In genomic region chr9:131869312-131869711, GRCh38 we compare ENCODE assay signal across 30 cellular contexts.
A peak's percentile ranks its signal among the peaks of the same experiment; 100 is the strongest.
DNase-seq lines count a peak whose midpoint lies in the region; ATAC-seq and TF ChIP-seq lines count a peak whose summit lies in the region.
"Had no signal": no experiment of that assay in that cellular context is flagged by ENCODE, and none has a peak within 500 bp of the region (broad histone marks: within the 10 kb centered on the region; RNA-seq: fewer than 3 reads in every experiment).

No MANE protein-coding gene starts in this region.

- ATAC-seq in SK-N-SH treated with all-trans-retinoic acid at 6 μM for 48 hours (no peak; the same call in 2 of the 3 replicates), HG02981 (IDR thresholded peaks at IDR 0.05; ENCODE audit: unreplicated experiment) (no peak), GM21381 (IDR thresholded peaks at IDR 0.05; ENCODE audit: unreplicated experiment) (no peak)
- ATAC-seq in activated T-cell treated with anti-CD3 and anti-CD28 coated beads, Interleukin-2, amount 50 U/mL, for 72 hours (replicated peaks in 1 of 2), result no peak
- ATAC-seq: activated CD4-positive, alpha-beta T cell treated with anti-CD3 and anti-CD28 coated beads for 36 hours; activated CD8-positive, alpha-beta T cell treated with anti-CD3 and anti-CD28 coated beads, Interleukin-2, amount 10 ng/mL, durations not matched to agents 7 days and 5 days; activated naive CD4-positive, alpha-beta T cell treated with anti-CD3 and anti-CD28 coated beads, Interleukin-2, amount 50 U/mL, for 72 hours; mucosa of descending colon; natural killer cell had no signal

- no peaks in the 10 kb centered on the region for H3K4me1 Mint-ChIP-seq in activated T-cell treated with anti-CD3 and anti-CD28 coated beads, Interleukin-2, amount 50 U/mL, for 72 hours (ENCODE audit: low read depth)
- H3K4me1 Mint-ChIP-seq: activated CD4-positive, alpha-beta T cell treated with anti-CD3 and anti-CD28 coated beads for 36 hours; natural killer cell had no signal

- WGBS in neuronal stem cell (ENCODE audit: extremely low coverage in 2 of 2, insufficient read length in 2 of 2, insufficient replicate concordance in 1 of 2), 2 donors, result no CpG with 5 or more reads among the region's 8 CpGs

- peaks cover 2% of the 10 kb centered on the region for H3K79me1 ChIP-seq in neuronal stem cell (ENCODE audit: low read depth, low read length)

- no peaks in the 10 kb centered on the region for H3K9me3 Mint-ChIP-seq in activated T-cell treated with anti-CD3 and anti-CD28 coated beads, Interleukin-2, amount 50 U/mL, for 72 hours
- H3K9me3 Mint-ChIP-seq: activated naive CD4-positive, alpha-beta T cell treated with anti-CD3 and anti-CD28 coated beads, Interleukin-2, amount 50 U/mL, for 72 hours; HFFc6; natural killer cell; stimulated activated naive CD8-positive, alpha-beta T cell treated with anti-CD3 and anti-CD28 coated beads, Interleukin-15, Interleukin-2, amounts not matched to agents 100 ng/mL and 50 ng/mL, for 24 hours; T-helper 2 cell treated with Interferon-gamma antibody and Interleukin-4, amounts not matched to agents 5 μg/mL and 100 μg/mL, for 36 hours had no signal

- no peaks in the 10 kb centered on the region for H3K36me3 Mint-ChIP-seq in activated T-cell treated with anti-CD3 and anti-CD28 coated beads, Interleukin-2, amount 50 U/mL, for 72 hours (ENCODE audit: insufficient read depth in 2 of 2)
- H3K36me3 Mint-ChIP-seq: activated naive CD4-positive, alpha-beta T cell treated with anti-CD3 and anti-CD28 coated beads, Interleukin-2, amount 50 U/mL, for 72 hours; natural killer cell had no signal

- CTCF ChIA-PET in HEK293 (lab: Yijun Ruan, JAX), result interaction anchor here (0.6 to 1.6 kb wide), 2 partner anchors 107 to 404 kb away, joined by 3 to 4 read pairs; no protein-coding TSS in a partner anchor

- H3K36me3 ChIP-seq in HEK293 (ENCODE audit: control insufficient read depth in 2 of 2, insufficient read depth in 1 of 2, low read length in 2 of 2), result no peaks in the 10 kb centered on the region
- H3K36me3 ChIP-seq in iPS-18a (ENCODE audit: control insufficient read depth, low read depth, low read length), result no peaks in the 10 kb centered on the region
- no peaks in the 10 kb centered on the region for H3K36me3 ChIP-seq in neuronal stem cell (replicated peaks in 1 of 2; ENCODE audit: control insufficient read depth in 2 of 2, insufficient read depth in 2 of 2, low read length in 2 of 2)
- H3K36me3 ChIP-seq: lower lobe of right lung, Peyer's patch had no signal

- no peak overlapping the region for H2BK15ac ChIP-seq in neuronal stem cell (ENCODE audit: low read length)

- H3K4ac ChIP-seq in neuronal stem cell (ENCODE audit: low read length), result no peak overlapping the region

- no peak overlapping the region for H3K4me3 Mint-ChIP-seq in activated T-cell treated with anti-CD3 and anti-CD28 coated beads, Interleukin-2, amount 50 U/mL, for 72 hours
- H3K4me3 Mint-ChIP-seq: activated CD4-positive, alpha-beta T cell treated with anti-CD3 and anti-CD28 coated beads for 36 hours; activated CD8-positive, alpha-beta T cell treated with anti-CD3 and anti-CD28 coated beads, Interleukin-2, amount 10 ng/mL, durations not matched to agents 7 days and 5 days; HFFc6; natural killer cell; stimulated activated naive CD8-positive, alpha-beta T cell treated with anti-CD3 and anti-CD28 coated beads, Interleukin-15, Interleukin-2, amounts not matched to agents 100 ng/mL and 50 ng/mL, for 24 hours; T-helper 2 cell treated with Interferon-gamma antibody and Interleukin-4, amounts not matched to agents 5 μg/mL and 100 μg/mL, for 36 hours had no signal

- no peak overlapping the region for H2BK120ac ChIP-seq in neuronal stem cell (ENCODE audit: low read depth, low read length)

- no peak overlapping the region for H2AFZ ChIP-seq in neuronal stem cell (ENCODE audit: low read length)

- DNase-seq in neuronal stem cell (ENCODE audit: low spot score) (peak; percentile 39), glomerular visceral epithelial cell (ENCODE audit: extremely low spot score) (no peak)
- DNase-seq in activated T-cell treated with anti-CD3 and anti-CD28 coated beads, Interleukin-2, amount 50 U/mL, for 72 hours, result no peak
- DNase-seq: activated CD4-positive, alpha-beta T cell treated with anti-CD3 and anti-CD28 coated beads for 36 hours; activated CD8-positive, alpha-beta T cell treated with anti-CD3 and anti-CD28 coated beads, Interleukin-2, amount 10 ng/mL, durations not matched to agents 7 days and 5 days; COR-L47; effector CD8-positive, alpha-beta T cell; HFFc6; KBM-7; lower lobe of right lung; mucosa of descending colon; natural killer cell; NCI-H1105 treated with DMSO at 0.1 percent for 48 hours; NCI-H1930; NCI-H526 treated with DMSO at 0.1 percent for 48 hours; Peyer's patch; retina; SHP77; testis had no signal

- no peak overlapping the region for H4K91ac ChIP-seq in neuronal stem cell (ENCODE audit: low read depth, low read length, poor library complexity)

- no peaks in the 10 kb centered on the region for H3K27me3 Mint-ChIP-seq in activated T-cell treated with anti-CD3 and anti-CD28 coated beads, Interleukin-2, amount 50 U/mL, for 72 hours (ENCODE audit: low read depth)
- H3K27me3 Mint-ChIP-seq: activated CD4-positive, alpha-beta T cell treated with anti-CD3 and anti-CD28 coated beads for 36 hours; stimulated activated naive CD8-positive, alpha-beta T cell treated with anti-CD3 and anti-CD28 coated beads, Interleukin-15, Interleukin-2, amounts not matched to agents 100 ng/mL and 50 ng/mL, for 24 hours had no signal

- no peak overlapping the region for H2AK5ac ChIP-seq in neuronal stem cell (ENCODE audit: low read depth, low read length)

- POLR2A ChIA-PET in HEK293 (lab: Yijun Ruan, JAX), result no interaction called here

- H3K9ac ChIP-seq in iPS-18a (ENCODE audit: low read length) (no peak overlapping the region), neuronal stem cell (ENCODE audit: low read depth, low read length, poor library complexity) (no peak overlapping the region)
- H3K9ac ChIP-seq: BLaER1 treated with 17β-estradiol and CSF1 and Interleukin-3, amounts not matched to agents 10 nM and 100 nM had no signal

- TF ChIP-seq CTCF in HEK293 (tag by site-specific recombination; IDR thresholded peaks at IDR 0.05), result no peak

- no peaks in the 10 kb centered on the region for H3K4me1 ChIP-seq in HEK293 (ENCODE audit: control insufficient read depth, insufficient read depth, low read length)
- H3K4me1 ChIP-seq in iPS-18a (ENCODE audit: control insufficient read depth, low read depth, low read length), result peaks cover 13% of the 10 kb centered on the region
- H3K4me1 ChIP-seq in neuronal stem cell (ENCODE audit: control insufficient read depth in 2 of 2, insufficient read depth in 1 of 2, low read depth in 1 of 2, low read length in 2 of 2), result peaks cover 3 to 14% of the 10 kb centered on the region in 2 donors
- H3K4me1 ChIP-seq: lower lobe of right lung, Peyer's patch, testis had no signal

- H3K4me3 ChIP-seq in HEK293 (ENCODE audit: low read depth, low read length) (no peak overlapping the region), iPS-18a (ENCODE audit: low read length) (peak overlapping the region; percentile 7), neuronal stem cell (ENCODE audit: low read length in 2 of 2) (no peak overlapping the region)
- H3K4me3 ChIP-seq: BLaER1 treated with 17β-estradiol and CSF1 and Interleukin-3, amounts not matched to agents 10 nM and 100 nM; lower lobe of right lung; mucosa of descending colon; Peyer's patch; skin epidermis; testis had no signal

- H3K27ac Mint-ChIP-seq in activated T-cell treated with anti-CD3 and anti-CD28 coated beads, Interleukin-2, amount 50 U/mL, for 72 hours, result no peak overlapping the region
- H3K27ac Mint-ChIP-seq: activated CD4-positive, alpha-beta T cell treated with anti-CD3 and anti-CD28 coated beads for 36 hours; activated CD8-positive, alpha-beta T cell treated with anti-CD3 and anti-CD28 coated beads, Interleukin-2, amount 10 ng/mL, durations not matched to agents 7 days and 5 days; HFFc6; natural killer cell; stimulated activated naive CD8-positive, alpha-beta T cell treated with anti-CD3 and anti-CD28 coated beads, Interleukin-15, Interleukin-2, amounts not matched to agents 100 ng/mL and 50 ng/mL, for 24 hours; T-helper 2 cell treated with Interferon-gamma antibody and Interleukin-4, amounts not matched to agents 5 μg/mL and 100 μg/mL, for 36 hours had no signal

- H3K27ac ChIP-seq in HEK293 (ENCODE audit: extremely low read depth, low read depth, low read length), result no peak overlapping the region
- no peak overlapping the region for H3K27ac ChIP-seq in iPS-18a (ENCODE audit: low read length)
- no peak overlapping the region for H3K27ac ChIP-seq in neuronal stem cell (replicated peaks; ENCODE audit: low read length)
- H3K27ac ChIP-seq: BLaER1 treated with 17β-estradiol and CSF1 and Interleukin-3, amounts not matched to agents 10 nM and 100 nM; epithelial cell of prostate; lower lobe of right lung; Peyer's patch; skin epidermis; testis had no signal

- H3K27me3 ChIP-seq in iPS-18a (ENCODE audit: control insufficient read depth, insufficient read depth, low read length) (no peaks in the 10 kb centered on the region), neuronal stem cell (ENCODE audit: control insufficient read depth in 3 of 3, insufficient read depth in 3 of 3, low read depth in 1 of 3, low read length in 3 of 3) (no peaks in the 10 kb centered on the region)
- H3K27me3 ChIP-seq: BLaER1 treated with 17β-estradiol and CSF1 and Interleukin-3, amounts not matched to agents 10 nM and 100 nM; Peyer's patch; testis had no signal

- H2BK12ac ChIP-seq in neuronal stem cell (ENCODE audit: low read length), result no peak overlapping the region

- H3K18ac ChIP-seq in neuronal stem cell (ENCODE audit: low read length), result no peak overlapping the region

- no peak overlapping the region for H3K4me2 ChIP-seq in neuronal stem cell (ENCODE audit: insufficient read depth, low read length, poor library complexity, severe bottlenecking)
- H3K4me2 ChIP-seq: BLaER1 treated with 17β-estradiol and CSF1 and Interleukin-3, amounts not matched to agents 10 nM and 100 nM had no signal

- H3K23ac ChIP-seq in neuronal stem cell (ENCODE audit: low read depth, low read length, poor library complexity), result no peak overlapping the region

- no peak overlapping the region for H2BK5ac ChIP-seq in neuronal stem cell (ENCODE audit: low read length)

- H3K14ac ChIP-seq in neuronal stem cell (ENCODE audit: low read length), result no peak overlapping the region

- H3K9me3 ChIP-seq in HEK293 (ENCODE audit: control insufficient read depth, insufficient read depth, low read depth, low read length) (no peaks in the 10 kb centered on the region), iPS-18a (ENCODE audit: control insufficient read depth, low read depth, low read length) (no peaks in the 10 kb centered on the region), neuronal stem cell (replicated peaks in 1 of 2; ENCODE audit: control insufficient read depth in 2 of 2, insufficient read depth in 1 of 2, low read depth in 1 of 2, low read length in 2 of 2) (no peaks in the 10 kb centered on the region)
- H3K9me3 ChIP-seq: BLaER1 treated with 17β-estradiol and CSF1 and Interleukin-3, amounts not matched to agents 10 nM and 100 nM; lower lobe of right lung; mucosa of descending colon; Peyer's patch; testis had no signal

- H4K8ac ChIP-seq in neuronal stem cell (ENCODE audit: low read depth, low read length), result no peak overlapping the region

TF ChIP-seq in HEK293, 187 proteins besides CTCF, POLR2A, EP300 and RAD21 (continues in another document):
- TF ChIP-seq ZNF239 (tag by site-specific recombination; IDR thresholded peaks at IDR 0.05), result no peak
